8 cellular contexts compared by ENCODE assay signal in the genomic region with DNA sequence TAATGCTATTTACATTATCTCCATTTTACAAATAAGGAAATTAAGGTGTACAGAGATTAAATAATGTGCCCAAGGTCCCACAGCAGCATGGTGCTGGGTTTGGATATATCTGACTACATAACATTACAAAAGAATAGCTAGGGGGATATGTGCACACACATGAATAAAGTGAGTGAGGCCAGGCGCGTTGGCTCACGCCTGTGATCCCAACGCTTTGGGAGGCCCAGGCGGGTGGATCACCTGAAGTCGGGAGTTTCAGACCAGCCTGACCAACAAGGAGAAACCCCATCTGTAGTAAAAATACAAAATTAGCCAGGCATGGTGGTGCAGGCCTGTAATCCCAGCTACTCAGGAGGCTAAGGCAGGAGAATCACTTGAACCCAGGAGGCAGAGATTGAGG. TPM values are rescaled to one million over a fixed set of nuclear protein-coding genes. Genes with fewer than 3 reads are reported as not detected.
DNase-seq lines count a peak whose midpoint lies in the region; ATAC-seq, FAIRE-seq and TF ChIP-seq lines count a peak whose summit lies in the region.
"Not testable (repeated sequence)": the region's sequence is repeated elsewhere in the genome, so short reads cannot be mapped to it uniquely, and the experiment has no call there.

No MANE protein-coding gene starts in this region.

- H3K27ac Mint-ChIP-seq in GM23338 (peak overlapping the region; percentile 84), endodermal cell (peak overlapping the region; percentile 68)
- H3K27ac Mint-ChIP-seq in activated CD8-positive, alpha-beta T cell treated with anti-CD3 and anti-CD28 coated beads for 36 hours: peak overlapping the region; percentile 58
- H3K27ac Mint-ChIP-seq in activated naive CD8-positive, alpha-beta T cell: peak overlapping the region; percentile 76
- H3K27ac Mint-ChIP-seq in naive thymus-derived CD8-positive, alpha-beta T cell: peak overlapping the region; percentile 37 to 85 (median 81)

- FAIRE-seq in A549 (lab: Jason Lieb, UNC): not testable (repeated sequence)

- not testable (repeated sequence) for TF ChIP-seq POLR2A in A549 (IDR thresholded peaks at IDR 0.05; ENCODE audit: low read length)

- DNase-seq in A549 (ENCODE audit: low read depth in 1 of 2, low spot score in 1 of 2); GM23338 (ENCODE audit: low spot score); RWPE1 (ENCODE audit: low spot score); activated CD8-positive, alpha-beta T cell treated with anti-CD3 and anti-CD28 coated beads for 36 hours; endodermal cell; naive thymus-derived CD8-positive, alpha-beta T cell; smooth muscle cell (lab: John Stamatoyannopoulos, UW; ENCODE audit: unreplicated experiment): not testable (repeated sequence)

- not testable (repeated sequence) for TF ChIP-seq RAD21 in A549 (conservative IDR thresholded peaks at IDR 0.05 in 1 of 2, IDR thresholded peaks at IDR 0.05 in 1 of 2)

- WGBS in A549 (ENCODE audit: missing lambda C conversion rate): 88% methylated on average over 6 of the region's 6 CpGs
- 98% methylated on average over 6 of the region's 6 CpGs; no CpG with 5 or more reads in 1 of the 2 experiments for whole genome bisulfite sequencing in endodermal cell (ENCODE audit: insufficient coverage in 1 of 2, insufficient read length in 1 of 2), 2 experiments
- 91% methylated on average over 6 of the region's 6 CpGs for WGBS in smooth muscle cell (ENCODE audit: low lambda C conversion rate)

- intact Hi-C loops in activated CD8-positive, alpha-beta T cell treated with anti-CD3 and anti-CD28 coated beads for 36 hours (cut with micrococcal nuclease): not testable (repeated sequence)

- not testable (repeated sequence) for H3K9me3 ChIP-seq in A549; endodermal cell (ENCODE audit: control insufficient read depth, low read length); smooth muscle cell (replicated peaks; ENCODE audit: low read depth)

- H2AFZ ChIP-seq in GM23338; smooth muscle cell (ENCODE audit: low read depth): not testable (repeated sequence)

- H3K9me3 Mint-ChIP-seq in GM23338; activated CD8-positive, alpha-beta T cell treated with anti-CD3 and anti-CD28 coated beads for 36 hours; activated naive CD8-positive, alpha-beta T cell (ENCODE audit: low read depth); endodermal cell; naive thymus-derived CD8-positive, alpha-beta T cell: not testable (repeated sequence)

- not testable (repeated sequence) for TF ChIP-seq CTCF in A549 (IDR thresholded peaks at IDR 0.05); GM23338 (conservative IDR thresholded peaks at IDR 0.05; ENCODE audit: low read depth in 2 of 2); RWPE1 (conservative IDR thresholded peaks at IDR 0.05; ENCODE audit: low read depth); activated CD8-positive, alpha-beta T cell treated with anti-CD3 and anti-CD28 coated beads for 36 hours (IDR thresholded peaks at IDR 0.05); endodermal cell (conservative IDR thresholded peaks at IDR 0.05); smooth muscle cell (IDR thresholded peaks at IDR 0.05; ENCODE audit: borderline replicate concordance, insufficient read depth, poor library complexity, severe bottlenecking)

- H3K36me3 Mint-ChIP-seq in GM23338 (ENCODE audit: low read depth); activated CD8-positive, alpha-beta T cell treated with anti-CD3 and anti-CD28 coated beads for 36 hours (ENCODE audit: low read depth); activated naive CD8-positive, alpha-beta T cell; endodermal cell (ENCODE audit: low read depth): not testable (repeated sequence)
- H3K36me3 Mint-ChIP-seq in naive thymus-derived CD8-positive, alpha-beta T cell: peaks cover 0 to 11% (median 0%) of the 10 kb centered on the region in 3 donors

- peak overlapping the region; percentile 6; the same call in 2 of the 3 replicates for H3K4me2 ChIP-seq in A549
- peak overlapping the region; percentile 25 for H3K4me2 ChIP-seq in GM23338
- H3K4me2 ChIP-seq in smooth muscle cell: not testable (repeated sequence)

- H3K27ac ChIP-seq in A549: peak overlapping the region; percentile 6 to 45; a peak in 3 of 6 replicates
- peak overlapping the region; percentile 2; the same call in 1 of the 2 replicates for H3K27ac ChIP-seq in GM23338 (ENCODE audit: low read depth)
- H3K27ac ChIP-seq in RWPE1: peak overlapping the region; percentile 20; the same call in 1 of the 2 replicates
- not testable (repeated sequence) for H3K27ac ChIP-seq in endodermal cell (ENCODE audit: low read depth, low read length)
- H3K27ac ChIP-seq in smooth muscle cell (ENCODE audit: low read depth): peak overlapping the region; percentile 2

- not testable (repeated sequence) for H3K4me3 ChIP-seq in A549; GM23338; endodermal cell (ENCODE audit: low read length); smooth muscle cell

- H3K4me1 Mint-ChIP-seq in GM23338: peaks cover 44% of the 10 kb centered on the region
- H3K4me1 Mint-ChIP-seq in activated CD8-positive, alpha-beta T cell treated with anti-CD3 and anti-CD28 coated beads for 36 hours (ENCODE audit: low read depth): peaks cover 58% of the 10 kb centered on the region
- peaks cover 68% of the 10 kb centered on the region for H3K4me1 Mint-ChIP-seq in activated naive CD8-positive, alpha-beta T cell (ENCODE audit: low read depth)
- peaks cover 22% of the 10 kb centered on the region for H3K4me1 Mint-ChIP-seq in endodermal cell
- H3K4me1 Mint-ChIP-seq in naive thymus-derived CD8-positive, alpha-beta T cell: peaks cover 29 to 77% (median 66%) of the 10 kb centered on the region in 4 donors

- POLR2A ChIA-PET in A549 (lab: Yijun Ruan, JAX); RWPE1 (lab: Yijun Ruan, JAX; ENCODE audit: low non-redundant PET); activated CD8-positive, alpha-beta T cell treated with anti-CD3 and anti-CD28 coated beads for 36 hours (lab: Charles Lee): not testable (repeated sequence)
- POLR2A ChIA-PET in naive thymus-derived CD8-positive, alpha-beta T cell (lab: Charles Lee): interaction anchor here (1.1 to 1.3 kb wide), 2 partner anchors 11 to 12 kb away, joined by 3 to 4 read pairs; partner anchors contain the start of genes NCOR1 and PIGL

- not testable (repeated sequence) for H3K9me2 ChIP-seq in GM23338 (ENCODE audit: insufficient read depth)

- H3K4me3 Mint-ChIP-seq in GM23338; activated CD8-positive, alpha-beta T cell treated with anti-CD3 and anti-CD28 coated beads for 36 hours; activated naive CD8-positive, alpha-beta T cell; endodermal cell: not testable (repeated sequence)
- H3K4me3 Mint-ChIP-seq in naive thymus-derived CD8-positive, alpha-beta T cell: peak overlapping the region in 7 of 10 donors; percentile 8 to 54 (median 30)

- peaks cover 34% of the 10 kb centered on the region for H4K20me1 ChIP-seq in GM23338 (replicated peaks; ENCODE audit: insufficient read depth)
- peaks cover 100% of the 10 kb centered on the region for H4K20me1 ChIP-seq in smooth muscle cell (ENCODE audit: low read depth)

- not testable (repeated sequence) for ATAC-seq in A549; GM23338; activated CD8-positive, alpha-beta T cell treated with anti-CD3 and anti-CD28 coated beads for 36 hours; naive thymus-derived CD8-positive, alpha-beta T cell

- CTCF ChIA-PET in A549 (lab: Yijun Ruan, JAX); activated CD8-positive, alpha-beta T cell treated with anti-CD3 and anti-CD28 coated beads for 36 hours (lab: Charles Lee): not testable (repeated sequence)
- CTCF ChIA-PET in RWPE1 (lab: Yijun Ruan, JAX): interaction anchor here (1.2 kb wide), 1 partner anchor 34 kb away, joined by 5 read pairs; no protein-coding TSS in a partner anchor

- H3K36me3 ChIP-seq in GM23338 (ENCODE audit: insufficient read depth); endodermal cell (ENCODE audit: control insufficient read depth, insufficient read depth, low read length); smooth muscle cell (ENCODE audit: low read depth): not testable (repeated sequence)

- H3K27me3 Mint-ChIP-seq in GM23338 (ENCODE audit: insufficient read depth, low read depth, poor library complexity); activated CD8-positive, alpha-beta T cell treated with anti-CD3 and anti-CD28 coated beads for 36 hours; activated naive CD8-positive, alpha-beta T cell; endodermal cell (ENCODE audit: insufficient read depth); naive thymus-derived CD8-positive, alpha-beta T cell: not testable (repeated sequence)

- peaks cover 87% of the 10 kb centered on the region for H3K4me1 ChIP-seq in A549
- peaks cover 23% of the 10 kb centered on the region for H3K4me1 ChIP-seq in GM23338 (ENCODE audit: insufficient read depth)
- H3K4me1 ChIP-seq in endodermal cell (ENCODE audit: control insufficient read depth, insufficient read depth, low read length); smooth muscle cell (ENCODE audit: low read depth): not testable (repeated sequence)

- H3K27me3 ChIP-seq in GM23338 (ENCODE audit: insufficient read depth); endodermal cell (ENCODE audit: control insufficient read depth, insufficient read depth, low read length, poor library complexity, severe bottlenecking); smooth muscle cell (ENCODE audit: low read depth): not testable (repeated sequence)

- not testable (repeated sequence) for H3F3A ChIP-seq in GM23338 (replicated peaks; ENCODE audit: low read depth); smooth muscle cell (ENCODE audit: low read depth)

- H3K9ac ChIP-seq in endodermal cell (ENCODE audit: extremely low read depth, low read length, poor library complexity, severe bottlenecking); smooth muscle cell (ENCODE audit: low read depth): not testable (repeated sequence)

- not testable (repeated sequence) for TF ChIP-seq EP300 in A549 (IDR thresholded peaks at IDR 0.05)

- H3K79me2 ChIP-seq in GM23338 (replicated peaks; ENCODE audit: insufficient read depth) (peaks cover 100% of the 10 kb centered on the region), smooth muscle cell (ENCODE audit: low read depth) (peaks cover 99% of the 10 kb centered on the region)

RNA-seq across cellular contexts. Expression of gene NCOR1, which starts 10.6 kb away (rescaled TPM):
- polyA plus RNA-seq in A549 (2011; rRNA removed) (190 and 194 TPM in 2 replicates), A549 (2017; fragmentation: RNase III; extraction: RNeasy Plus Mini Kit Qiagen cat#74134 plus additional on column Dnase treatment) (60.8 to 65.5 TPM (median 65.5 TPM) in 3 replicates), GM23338 (2016; fragmentation: Nextera tagmentation; extraction: Ambion mirVana) (93.4 and 132 TPM in 2 replicates), smooth muscle cell (79.1 and 105 TPM in 2 replicates)
- polyA plus RNA-seq in A549 (2012; cell fraction: cytosol; rRNA removed): 71.3 and 73.9 TPM in 2 replicates
- polyA plus RNA-seq in A549 (2012; cell fraction: nucleus; rRNA removed): 96.6 and 113 TPM in 2 replicates
- polyA minus RNA-seq in A549 (2011; rRNA and poly(A)+ RNA removed): 421 and 515 TPM in 2 replicates
- 79.3 and 102 TPM in 2 replicates for total RNA-seq in GM23338 (2014; rRNA removed; shearing (Covaris generic))
- 100 to 1,000 TPM; 123 TPM for total RNA-seq in activated CD8-positive, alpha-beta T cell treated with anti-CD3 and anti-CD28 coated beads for 36 hours
- total RNA-seq in endodermal cell (100 to 1,000 TPM; 112 to 141 TPM), smooth muscle cell (87.9 and 119 TPM in 2 replicates)
- polyA plus RNA-seq in endodermal cell (2013, experiment 1 of 2): 84.3 TPM
- polyA plus RNA-seq in endodermal cell (2013, experiment 2 of 2): 72.4 TPM
- 100 to 1,000 TPM; 149 to 163 TPM for total RNA-seq in naive thymus-derived CD8-positive, alpha-beta T cell
- 100 to 1,000 TPM in 1 of 3 donors, 10 to 100 TPM in 2; 41.8 to 132 (median 73.7) TPM for polyA plus RNA-seq in naive thymus-derived CD8-positive, alpha-beta T cell

RNA-seq across cellular contexts. Expression of gene PIGL, which starts 12.2 kb away (rescaled TPM):
- polyA plus RNA-seq in A549 (2011; rRNA removed) (34.1 and 35.1 TPM in 2 replicates), A549 (2017; fragmentation: RNase III; extraction: RNeasy Plus Mini Kit Qiagen cat#74134 plus additional on column Dnase treatment) (25.5 to 28.6 TPM (median 27.5 TPM) in 3 replicates), GM23338 (2016; fragmentation: Nextera tagmentation; extraction: Ambion mirVana) (32.3 and 32.9 TPM in 2 replicates), smooth muscle cell (20.2 and 30.1 TPM in 2 replicates)
- polyA plus RNA-seq in A549 (2012; cell fraction: cytosol; rRNA removed): 23.0 and 25.9 TPM in 2 replicates
- 80.6 and 105 TPM in 2 replicates for polyA plus RNA-seq in A549 (2012; cell fraction: nucleus; rRNA removed)
- 21.4 and 25.7 TPM in 2 replicates for polyA minus RNA-seq in A549 (2011; rRNA and poly(A)+ RNA removed)
- 47.3 and 70.1 TPM in 2 replicates for total RNA-seq in GM23338 (2014; rRNA removed; shearing (Covaris generic))
- total RNA-seq in activated CD8-positive, alpha-beta T cell treated with anti-CD3 and anti-CD28 coated beads for 36 hours: 10 to 100 TPM; 45.0 to 48.6 TPM
- total RNA-seq in endodermal cell (10 to 100 TPM; 41.1 to 57.0 TPM), smooth muscle cell (33.5 and 56.0 TPM in 2 replicates)
- polyA plus RNA-seq in endodermal cell (2013, experiment 1 of 2): 43.8 TPM
- 35.3 TPM for polyA plus RNA-seq in endodermal cell (2013, experiment 2 of 2)
- total RNA-seq in naive thymus-derived CD8-positive, alpha-beta T cell: 10 to 100 TPM; 85.0 to 98.2 TPM
- polyA plus RNA-seq in naive thymus-derived CD8-positive, alpha-beta T cell: 10 to 100 TPM in 1 of 3 donors, 1 to 10 TPM in 2; 9.2 to 14.3 (median 9.2) TPM
